Comparison of ENCODE assay signal across 18 cellular contexts in the genomic region with DNA sequence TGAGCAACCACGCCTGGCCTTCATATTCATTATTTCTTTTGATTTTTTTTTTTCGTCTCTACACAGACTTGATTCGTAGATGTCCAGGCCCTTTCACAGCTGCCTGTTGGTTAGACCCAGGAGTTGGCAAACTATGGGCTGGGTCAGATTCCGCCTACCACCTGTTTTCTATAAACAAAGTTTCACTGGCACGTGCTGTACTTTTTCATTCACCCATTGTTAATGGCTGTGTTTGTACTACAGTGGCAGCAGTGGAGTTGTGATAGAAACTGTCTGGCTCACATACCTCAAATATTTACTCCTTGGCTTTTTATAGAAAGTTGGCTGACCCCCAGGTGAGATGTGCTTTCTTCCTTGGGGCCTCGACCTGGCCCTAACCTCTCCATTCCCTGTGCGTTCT.
DNase-seq lines count a peak whose midpoint lies in the region; ATAC-seq and TF ChIP-seq lines count a peak whose summit lies in the region.
"Had no signal": no experiment of that assay in that cellular context is flagged by ENCODE, and none has a peak within 500 bp of the region (broad histone marks: within the 10 kb centered on the region; RNA-seq: fewer than 3 reads in every experiment).

No MANE protein-coding gene starts in this region.

- H3K27me3 ChIP-seq in skeletal muscle tissue (ENCODE audit: control insufficient read depth in 3 of 3, insufficient read depth in 3 of 3, low read length in 3 of 3): no peaks in the 10 kb centered on the region

- no peak overlapping the region for H3K9ac ChIP-seq in skeletal muscle tissue (ENCODE audit: low read depth in 1 of 3, low read length in 3 of 3)

- H3K36me3 ChIP-seq in skeletal muscle tissue (ENCODE audit: control insufficient read depth in 3 of 3, insufficient read depth in 3 of 3, low read length in 3 of 3): peaks cover 8 to 20% (median 14%) of the 10 kb centered on the region in 3 donors

- DNase-seq in NCI-H2171 treated with DMSO at 0.1 percent for 48 hours (lab: John Stamatoyannopoulos, UW) (peak; percentile 3), NCI-H2171 (lab: John Stamatoyannopoulos, UW) (no peak), left lobe of liver (ENCODE audit: low spot score) (peak; percentile 53)
- no peak for DNase-seq in effector CD8-positive, alpha-beta T cell (lab: John Stamatoyannopoulos, UW)
- DNase-seq: activated B cell treated with CpG ODN at 0.5 μM for 24 hours; CD8-positive, alpha-beta memory T cell; effector memory CD8-positive, alpha-beta T cell; GF-D8; MM.1S; naive thymus-derived CD4-positive, alpha-beta T cell; NCI-H2227 treated with DMSO at 0.1 percent for 48 hours; retina; stimulated activated CD4-positive, alpha-beta T cell treated with anti-CD3 and anti-CD28 coated beads, Interleukin-4, amount 100 ng/mL, for 24 hours had no signal

- peaks cover 36 to 47% (median 43%) of the 10 kb centered on the region in 3 donors for H3K4me1 ChIP-seq in skeletal muscle tissue (ENCODE audit: control insufficient read depth in 3 of 3, insufficient read depth in 3 of 3, low read length in 3 of 3)
- H3K4me1 ChIP-seq: A549 had no signal

- H3K9me3 ChIP-seq in skeletal muscle tissue (ENCODE audit: control insufficient read depth in 3 of 3, low read length in 3 of 3): no peaks in the 10 kb centered on the region
- H3K9me3 ChIP-seq: A549 had no signal

- peak; percentile 75 for ATAC-seq in left lobe of liver
- no peak for ATAC-seq in GM18520 (IDR thresholded peaks at IDR 0.05; ENCODE audit: unreplicated experiment)
- ATAC-seq in HG03460 (IDR thresholded peaks at IDR 0.05; ENCODE audit: unreplicated experiment): no peak
- ATAC-seq: A549; effector memory CD8-positive, alpha-beta T cell; naive thymus-derived CD4-positive, alpha-beta T cell had no signal

- H3K27ac ChIP-seq in VCaP (peak overlapping the region; percentile 82), skeletal muscle tissue (ENCODE audit: low read depth, low read length) (peak overlapping the region; percentile 75)
- H3K27ac ChIP-seq: A549 had no signal

- no peak for TF ChIP-seq CTCF in VCaP (conservative IDR thresholded peaks at IDR 0.05)

- no peak overlapping the region for H3K4me3 ChIP-seq in skeletal muscle tissue (ENCODE audit: low read length in 3 of 3)
- H3K4me3 ChIP-seq: A549 had no signal

Comparison
In these comparisons a context has a peak if more than half of its experiments do, and no peak if none do; other contexts are left out.
1. DNase-seq: peak in NCI-H2171 treated with DMSO at 0.1 percent for 48 hours (single experiment) and left lobe of liver (single experiment); none in NCI-H2171 (single experiment) and effector CD8-positive, alpha-beta T cell (single experiment).